In the genomic region with DNA sequence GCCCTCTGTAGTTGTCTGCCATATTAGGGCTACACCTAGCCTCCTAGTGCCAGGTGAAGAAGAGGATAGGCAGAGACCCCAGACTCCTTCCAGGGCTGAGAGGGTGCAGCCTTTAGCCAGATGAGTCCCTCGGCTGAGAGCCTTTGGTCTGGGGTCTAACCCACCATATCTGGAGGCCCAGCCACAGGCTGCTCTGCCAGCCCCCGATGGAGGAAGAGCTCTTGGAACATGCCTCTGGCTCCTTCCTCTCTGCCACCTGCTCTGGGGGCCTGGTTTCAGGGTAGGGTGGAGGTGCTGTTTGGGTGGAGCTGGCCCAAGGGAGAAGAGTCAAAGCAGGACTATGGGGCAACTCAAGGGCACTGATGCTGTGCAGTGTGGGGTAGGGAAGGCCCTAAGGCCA, we compare ENCODE assay signal across 31 cellular contexts. TPM values are rescaled to one million over a fixed set of nuclear protein-coding genes. Genes with fewer than 3 reads are reported as not detected.
"Had no signal": no experiment of that assay in that cellular context is flagged by ENCODE, and none has a peak within 500 bp of the region (broad histone marks: within the 10 kb centered on the region; RNA-seq: fewer than 3 reads in every experiment).

No MANE protein-coding gene starts in this region.

- DNase-seq: cerebellar nuclear complex; dorsolateral prefrontal cortex; effector CD4-positive, alpha-beta T cell; foreskin fibroblast; gastrocnemius medialis; kidney; mesenchymal stem cell; naive thymus-derived CD8-positive, alpha-beta T cell; nephron progenitor cell; stimulated activated CD4-positive, alpha-beta T cell treated with anti-CD3 and anti-CD28 coated beads, Interleukin-12 subunit alpha, Interleukin-12 subunit beta, amount 100 ng/mL, for 4 hours; stimulated activated CD4-positive, alpha-beta T cell treated with anti-CD3 and anti-CD28 coated beads, Interleukin-1b, Interleukin-23, amount 100 ng/mL, for 48 hours; stimulated activated CD4-positive, alpha-beta T cell treated with anti-CD3 and anti-CD28 coated beads, Interleukin-4, amount 100 ng/mL, for 1 hour; stimulated activated CD8-positive, alpha-beta memory T cell treated with anti-CD3 and anti-CD28 coated beads, Interleukin-4, amount 100 ng/mL, for 48 hours; stimulated activated naive CD4-positive, alpha-beta T cell treated with Interleukin-2 at 50 U/mL for 16 hours; stomach; thyroid gland; trophoblast cell had no signal

- H3K4me3 ChIP-seq: dorsolateral prefrontal cortex, gastrocnemius medialis, smooth muscle cell, stomach, thyroid gland had no signal

- H3K79me2 ChIP-seq: parathyroid adenoma had no signal

- H3K27me3 Mint-ChIP-seq: naive thymus-derived CD8-positive, alpha-beta T cell had no signal

- H3K9me3 Mint-ChIP-seq: naive thymus-derived CD8-positive, alpha-beta T cell; nephron progenitor cell had no signal

- H3K36me3 Mint-ChIP-seq: naive thymus-derived CD8-positive, alpha-beta T cell had no signal

- H3K9me3 ChIP-seq: gastrocnemius medialis, stomach, thyroid gland had no signal

- H2AFZ ChIP-seq: parathyroid adenoma had no signal

- H3K36me3 ChIP-seq: gastrocnemius medialis, stomach, thyroid gland had no signal

- H3K4me2 ChIP-seq: smooth muscle cell had no signal

- H3K4me3 Mint-ChIP-seq: naive thymus-derived CD8-positive, alpha-beta T cell; nephron progenitor cell had no signal

- H3K4me1 Mint-ChIP-seq: naive thymus-derived CD8-positive, alpha-beta T cell had no signal

- ATAC-seq: esophagus mucosa; gastrocnemius medialis; left lobe of liver; naive thymus-derived CD8-positive, alpha-beta T cell; sciatic nerve had no signal

- H3K27ac Mint-ChIP-seq: naive thymus-derived CD8-positive, alpha-beta T cell; nephron progenitor cell; progenitor cell of endocrine pancreas had no signal

- H3K4me1 ChIP-seq: gastrocnemius medialis, parathyroid adenoma, stomach, thyroid gland had no signal

- H3K27ac ChIP-seq: dorsolateral prefrontal cortex, epithelial cell of prostate, gastrocnemius medialis, parathyroid adenoma, stomach, thyroid gland had no signal

RNA-seq across cellular contexts. Expression of gene LRRC18, which starts 1.4 kb away (rescaled TPM):
- total RNA-seq: dorsolateral prefrontal cortex; esophagus mucosa; gastrocnemius medialis; glomerular endothelial cell; kidney; left lobe of liver; lower leg skin; lung microvascular endothelial cell; myocyte; naive thymus-derived CD8-positive, alpha-beta T cell; omental fat pad; progenitor cell of endocrine pancreas; sciatic nerve; smooth muscle cell; subcutaneous adipose tissue; temporal lobe; thyroid gland had no signal
